8 cellular contexts compared by ENCODE assay signal in the genomic region with DNA sequence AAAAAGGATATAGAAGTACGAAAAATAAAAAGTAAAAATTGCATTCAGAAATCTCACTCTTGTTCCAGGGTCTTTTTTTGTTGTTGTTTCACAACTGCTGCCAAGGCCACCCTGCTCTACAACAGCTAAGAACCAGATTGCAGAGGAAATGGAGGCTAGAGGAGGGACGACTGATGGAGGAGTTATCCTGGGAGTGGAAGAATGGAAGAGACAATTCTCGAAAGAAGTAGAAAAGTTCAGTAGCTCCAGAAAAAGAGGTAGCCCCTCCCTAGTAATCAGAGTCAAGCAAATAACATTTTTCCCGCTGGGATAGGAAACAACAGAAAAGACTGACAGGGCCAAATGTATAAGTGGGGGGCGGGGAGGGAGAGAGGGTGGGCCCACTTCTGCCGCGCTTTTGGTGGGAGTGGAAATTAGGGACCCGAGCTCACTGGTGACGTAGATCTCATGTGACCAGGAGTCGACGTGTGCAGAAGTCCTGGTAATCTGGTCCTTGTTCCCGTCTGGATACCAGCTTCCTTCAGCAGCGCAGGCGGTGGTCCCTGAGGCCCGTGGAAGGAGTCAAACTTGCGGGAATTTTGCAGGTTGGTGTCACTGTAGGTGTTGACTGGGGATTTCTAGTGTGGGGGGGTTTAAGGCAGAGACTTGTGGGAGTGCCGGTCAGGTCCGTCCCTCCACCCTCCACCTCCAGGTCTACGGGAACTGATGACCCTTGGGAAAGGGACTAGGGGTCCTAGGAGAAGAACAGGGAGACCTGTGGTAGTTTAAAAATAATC. TPM values are rescaled to one million over a fixed set of nuclear protein-coding genes. Genes with fewer than 3 reads are reported as not detected.
DNase-seq lines count a peak whose midpoint lies in the region; ATAC-seq and TF ChIP-seq lines count a peak whose summit lies in the region.

A gene with protein sequence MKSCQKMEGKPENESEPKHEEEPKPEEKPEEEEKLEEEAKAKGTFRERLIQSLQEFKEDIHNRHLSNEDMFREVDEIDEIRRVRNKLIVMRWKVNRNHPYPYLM (plus strand): TSS at position 484 of the 776 bp plus-strand sequence. CDS start 1,179 bp downstream, outside the sequence.

- H3K9me2 ChIP-seq in SK-N-SH = no peaks in the 10 kb centered on the region

- CTCF ChIA-PET in SK-N-SH (lab: Yijun Ruan, JAX) = interaction anchor here (0.7 to 2.7 kb wide), 5 partner anchors 15 to 274 kb away, joined by 3 to 8 read pairs (median 4); no protein-coding TSS in a partner anchor

- H3K4me3 ChIP-seq in DND-41 (ENCODE audit: low read depth in 1 of 2, low read length in 2 of 2) (peak within 1 kb of the TSS; percentile 55 to 91), SK-N-SH (ENCODE audit: low read depth in 2 of 2, low read length in 1 of 2) (peak within 1 kb of the TSS; percentile 69 to 74), lower lobe of right lung (peak within 1 kb of the TSS; percentile 64), stomach (peak within 1 kb of the TSS; percentile 50 to 64 (median 56))
- H3K4me3 ChIP-seq in Jurkat, Clone E6-1 (ENCODE audit: low read length) = peak within 1 kb of the TSS; percentile 74

- H3K4me2 ChIP-seq in DND-41 (ENCODE audit: insufficient read depth, low read length) = peak within 1 kb of the TSS; percentile 77
- H3K4me2 ChIP-seq in SK-N-SH = peak within 1 kb of the TSS; percentile 84

- H3K27ac ChIP-seq in DND-41 (ENCODE audit: low read length) (peak within 1 kb of the TSS; percentile 73), SK-N-SH (ENCODE audit: low read depth in 2 of 2, low read length in 1 of 2) (peak within 1 kb of the TSS; percentile 77 to 78), lower lobe of right lung (peak within 1 kb of the TSS; percentile 81), stomach (peak within 1 kb of the TSS; percentile 84 to 90 (median 89))

- POLR2A ChIA-PET in SK-N-SH (lab: Yijun Ruan, JAX) = interaction anchor here (1.0 to 2.6 kb wide), 5 partner anchors 16 to 79 kb away, joined by 3 to 11 read pairs (median 4); a partner anchor contains a TSS

- H4K20me1 ChIP-seq in DND-41 (ENCODE audit: insufficient read depth, low read length) = no peaks in the 10 kb centered on the region
- H4K20me1 ChIP-seq in SK-N-SH (ENCODE audit: insufficient read depth) = no peaks in the 10 kb centered on the region

- TF ChIP-seq CTCF in DND-41 (IDR thresholded peaks at IDR 0.05; ENCODE audit: borderline replicate concordance, extremely low read depth, low read length, poor library complexity, severe bottlenecking) (no peak), SK-N-SH (IDR thresholded peaks at IDR 0.05) (no peak), lower lobe of right lung (IDR thresholded peaks at IDR 0.05) (no peak), stomach (IDR thresholded peaks at IDR 0.05) (no peak), GM20000 (IDR thresholded peaks at IDR 0.05; ENCODE audit: extremely low read depth, missing control alignments) (no peak)

- in situ Hi-C loops in endometrial microvascular endothelial cells (cut with HindIII; ENCODE audit: inconsistent ontology term, low pct_unique_long_range_greater_than_20kb, low sequenced_read_pairs) = no loop called here

- TF ChIP-seq POLR2A in stomach (IDR thresholded peaks at IDR 0.05) = peak in 2 of 4 donors; percentile 28 to 49

- ATAC-seq in DND-41 (ENCODE audit: insufficient read depth, low read depth) (peak; percentile 84), lower lobe of right lung (peak; percentile 88 to 96), GM21723 (IDR thresholded peaks at IDR 0.05; ENCODE audit: unreplicated experiment) (no peak)

- WGBS in SK-N-SH (ENCODE audit: low lambda C conversion rate) = 3% methylated on average over 19 of the region's 19 CpGs
- 2 to 37% (median 4%) methylated on average over 18 to 19 of the region's 19 CpGs for WGBS in stomach, 5 donors

- no peak for TF ChIP-seq RAD21 in SK-N-SH (IDR thresholded peaks at IDR 0.05; ENCODE audit: low read length)

- H3K9ac ChIP-seq in DND-41 (ENCODE audit: low read depth, low read length) = peak within 1 kb of the TSS; percentile 69
- peak within 1 kb of the TSS; percentile 93 for H3K9ac ChIP-seq in SK-N-SH

- TF ChIP-seq EP300 in SK-N-SH (IDR thresholded peaks at IDR 0.05; ENCODE audit: borderline replicate concordance in 1 of 2, low read depth in 1 of 2, low read length in 1 of 2) = no peak
- no peak for TF ChIP-seq EP300 in stomach (IDR thresholded peaks at IDR 0.05)

- H2AFZ ChIP-seq in DND-41 (ENCODE audit: low read depth, low read length) (peak within 1 kb of the TSS; percentile 93), SK-N-SH (ENCODE audit: low read depth) (peak within 1 kb of the TSS; percentile 94; the same call in 1 of the 2 replicates)

- H3K9me3 ChIP-seq in DND-41 (ENCODE audit: insufficient read depth, low read length, severe bottlenecking) (no peaks in the 10 kb centered on the region), SK-N-SH (no peaks in the 10 kb centered on the region), lower lobe of right lung (no peaks in the 10 kb centered on the region), stomach (no peaks in the 10 kb centered on the region)

- peak; percentile 55 for DNase-seq in DND-41
- DNase-seq in Jurkat, Clone E6-1 (ENCODE audit: low read depth, low spot score) = peak; percentile 39
- DNase-seq in SK-N-SH = peak; percentile 71
- DNase-seq in lower lobe of right lung = peak; percentile 57
- peak; percentile 50 for DNase-seq in stomach
- DNase-seq in GM20000 (ENCODE audit: low spot score) = no peak

- H3K36me3 ChIP-seq in DND-41 (ENCODE audit: insufficient read depth, low read length) = 0 out of 2 replicates have a peak, but pooled peaks cover 5% of the 10 kb centered on the region
- peaks cover 7 to 9% of the 10 kb centered on the region in 2 experiments for H3K36me3 ChIP-seq in SK-N-SH (replicated peaks in 1 of 2; ENCODE audit: control insufficient read depth in 1 of 2, insufficient read depth in 2 of 2, low read length in 1 of 2)
- H3K36me3 ChIP-seq in lower lobe of right lung = no peaks in the 10 kb centered on the region
- H3K36me3 ChIP-seq in stomach = no peaks in the 10 kb centered on the region

- H3K4me1 ChIP-seq in DND-41 (ENCODE audit: insufficient read depth, low read length) (peaks cover 14% of the 10 kb centered on the region), SK-N-SH (ENCODE audit: control insufficient read depth in 1 of 2, insufficient read depth in 2 of 2, low read depth in 1 of 2, low read length in 1 of 2) (peaks cover 0 to 3% of the 10 kb centered on the region in 2 experiments; a peak in 2 of 4 replicates), lower lobe of right lung (no peaks in the 10 kb centered on the region), stomach (peaks cover 0 to 4% (median 0%) of the 10 kb centered on the region in 4 donors)

- H3K79me2 ChIP-seq in DND-41 (ENCODE audit: insufficient read depth, low read length) (peaks cover 4% of the 10 kb centered on the region; the same call in 1 of the 2 replicates), SK-N-SH (ENCODE audit: insufficient read depth) (peaks cover 26% of the 10 kb centered on the region)

- H3F3A ChIP-seq in SK-N-SH (replicated peaks; ENCODE audit: insufficient read depth) = no peaks in the 10 kb centered on the region

- intact Hi-C loops in lower lobe of right lung (cut with DNase I) (no loop called here), stomach (cut with DNase I; ENCODE audit: low total_unique reads) (no loop called here)

- H3K27me3 ChIP-seq in DND-41 (ENCODE audit: insufficient read depth, low read length, poor library complexity) (no peaks in the 10 kb centered on the region), SK-N-SH (ENCODE audit: insufficient read depth) (no peaks in the 10 kb centered on the region), lower lobe of right lung (ENCODE audit: low read depth) (no peaks in the 10 kb centered on the region), stomach (peaks cover 0 to 13% (median 0%) of the 10 kb centered on the region in 3 donors)

TF ChIP-seq in SK-N-SH, 30 proteins besides CTCF, POLR2A, EP300 and RAD21:
- TF ChIP-seq GATA2 (CRISPR knock-in tag; IDR thresholded peaks at IDR 0.05) (no peak), NFIC (IDR thresholded peaks at IDR 0.05; ENCODE audit: borderline replicate concordance) (no peak), TEAD4 (IDR thresholded peaks at IDR 0.05; ENCODE audit: borderline replicate concordance, insufficient read depth) (no peak), POLR2AphosphoS5 (IDR thresholded peaks at IDR 0.05; ENCODE audit: low read depth, low read length) (peak; percentile 81), JUND (IDR thresholded peaks at IDR 0.05) (no peak), MXI1 (IDR thresholded peaks at IDR 0.05; ENCODE audit: low read depth, low read length) (0 out of 2 replicates have a peak, but pooled peaks have one; percentile 5), SIN3A (IDR thresholded peaks at IDR 0.05; ENCODE audit: borderline replicate concordance, low read depth, low read length) (no peak), TAF1 (IDR thresholded peaks at IDR 0.05; ENCODE audit: borderline replicate concordance, low read depth, low read length) (peak; percentile 12; the same call in 1 of the 2 replicates), NRF1 (IDR thresholded peaks at IDR 0.05; ENCODE audit: low read depth, low read length) (no peak)
- TF ChIP-seq, protein P1, sequence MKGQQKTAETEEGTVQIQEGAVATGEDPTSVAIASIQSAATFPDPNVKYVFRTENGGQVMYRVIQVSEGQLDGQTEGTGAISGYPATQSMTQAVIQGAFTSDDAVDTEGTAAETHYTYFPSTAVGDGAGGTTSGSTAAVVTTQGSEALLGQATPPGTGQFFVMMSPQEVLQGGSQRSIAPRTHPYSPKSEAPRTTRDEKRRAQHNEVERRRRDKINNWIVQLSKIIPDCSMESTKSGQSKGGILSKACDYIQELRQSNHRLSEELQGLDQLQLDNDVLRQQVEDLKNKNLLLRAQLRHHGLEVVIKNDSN (IDR thresholded peaks at IDR 0.05; ENCODE audit: borderline replicate concordance, low read depth) = peak; percentile 79
- TF ChIP-seq, protein P2, sequence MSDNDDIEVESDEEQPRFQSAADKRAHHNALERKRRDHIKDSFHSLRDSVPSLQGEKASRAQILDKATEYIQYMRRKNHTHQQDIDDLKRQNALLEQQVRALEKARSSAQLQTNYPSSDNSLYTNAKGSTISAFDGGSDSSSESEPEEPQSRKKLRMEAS (IDR thresholded peaks at IDR 0.05; ENCODE audit: low read depth) = no peak

RNA-seq across cellular contexts. Expression of the gene that starts here (rescaled TPM):
- polyA plus RNA-seq in Jurkat, Clone E6-1 (2012; ENCODE audit: insufficient read depth, insufficient read length) = 39.7 TPM
- polyA plus RNA-seq in SK-N-SH (2012; rRNA removed) (27.7 and 29.5 TPM in 2 replicates), stomach (100 to 1,000 TPM in 2 of 3 donors, 10 to 100 TPM in 1; 54.7 to 185 (median 128) TPM)
- 46.4 and 99.7 TPM in 2 replicates for polyA plus RNA-seq in SK-N-SH (2012; cell fraction: cytosol; rRNA removed)
- polyA plus RNA-seq in SK-N-SH (2012; cell fraction: nucleus; rRNA removed) = 13.1 and 20.9 TPM in 2 replicates
- total RNA-seq in endometrial microvascular endothelial cells (ENCODE audit: inconsistent ontology term) (48.4 TPM), lower lobe of right lung (34.6 TPM), stomach (100 to 1,000 TPM in 1 of 5 donors, 10 to 100 TPM in 4; 16.1 to 128 (median 46.1) TPM)
